11 cellular contexts compared by ENCODE assay signal in the genomic region with DNA sequence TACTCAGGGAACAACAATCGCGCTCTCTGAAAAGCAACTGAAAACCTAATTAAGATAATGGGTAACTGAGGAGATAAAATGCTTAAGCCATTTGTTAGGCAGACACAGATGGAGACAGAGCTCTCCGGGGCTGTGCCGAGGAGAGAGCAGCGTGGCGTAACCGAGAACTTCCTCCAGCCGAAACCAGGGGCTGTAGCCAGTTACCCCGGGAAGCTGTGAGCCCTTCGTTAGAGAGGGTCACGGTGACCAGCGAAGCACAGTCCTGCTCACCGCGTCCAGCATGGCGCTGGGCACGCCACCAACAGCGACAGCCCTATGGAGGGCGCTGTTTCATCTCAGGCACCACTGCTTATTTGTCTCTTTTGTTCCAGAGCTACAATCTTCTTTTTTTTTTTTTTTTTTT. TPM values are rescaled to one million over a fixed set of nuclear protein-coding genes. Genes with fewer than 3 reads are reported as not detected.
DNase-seq lines count a peak whose midpoint lies in the region; TF ChIP-seq lines count a peak whose summit lies in the region.
"Had no signal": no experiment of that assay in that cellular context is flagged by ENCODE, and none has a peak within 500 bp of the region (broad histone marks: within the 10 kb centered on the region; RNA-seq: fewer than 3 reads in every experiment).

No MANE protein-coding gene starts in this region.

- peaks cover 1 to 5% (median 3%) of the 10 kb centered on the region in 11 experiments; a peak in 19 of 22 replicates for H3K9me3 ChIP-seq in BLaER1 treated with 17β-estradiol and CSF1 and Interleukin-3, amounts not matched to agents 10 nM and 100 nM (replicated peaks in 1 of 11)
- H3K9me3 ChIP-seq in endodermal cell (ENCODE audit: control insufficient read depth, low read length) = peaks cover 6% of the 10 kb centered on the region
- H3K9me3 ChIP-seq in breast epithelium = peaks cover 0 to 4% of the 10 kb centered on the region in 2 donors

- peaks cover under 1% of the 10 kb centered on the region for H3K9me3 Mint-ChIP-seq in endodermal cell
- H3K9me3 Mint-ChIP-seq: T-helper 1 cell treated with Interleukin-12 subunit alpha and Interleukin-12 subunit beta and Interleukin-4 antibody, amounts not matched to agents 30 μg/mL and 1 μg/mL, for 36 hours had no signal

- no peak for TF ChIP-seq POLR2A in breast epithelium (IDR thresholded peaks at IDR 0.05)

- H3K4me3 Mint-ChIP-seq in endodermal cell = peak overlapping the region; percentile 28
- H3K4me3 Mint-ChIP-seq: activated naive CD8-positive, alpha-beta T cell; T-helper 1 cell treated with Interleukin-12 subunit alpha and Interleukin-12 subunit beta and Interleukin-4 antibody, amounts not matched to agents 30 μg/mL and 1 μg/mL, for 36 hours had no signal

- peaks cover 20% of the 10 kb centered on the region for H3K36me3 Mint-ChIP-seq in endodermal cell (ENCODE audit: low read depth)
- H3K36me3 Mint-ChIP-seq: activated naive CD8-positive, alpha-beta T cell had no signal

- peak overlapping the region; percentile 73 to 92 (median 86) for H3K4me2 ChIP-seq in BLaER1 treated with 17β-estradiol and CSF1 and Interleukin-3, amounts not matched to agents 10 nM and 100 nM

- 59 to 80% methylated on average over 10 to 18 of the region's 18 CpGs for WGBS in endodermal cell (ENCODE audit: insufficient coverage in 1 of 2, insufficient read length in 1 of 2), 2 experiments

- no peaks in the 10 kb centered on the region for H3K27me3 Mint-ChIP-seq in endodermal cell (ENCODE audit: insufficient read depth)

- peak overlapping the region; percentile 26 to 67 (median 50); a peak in 19 of 20 replicates for H3K4me3 ChIP-seq in BLaER1 treated with 17β-estradiol and CSF1 and Interleukin-3, amounts not matched to agents 10 nM and 100 nM
- H3K4me3 ChIP-seq in endodermal cell (ENCODE audit: low read length) (no peak overlapping the region), breast epithelium (no peak overlapping the region)

- DNase-seq in NCI-H1436 (lab: John Stamatoyannopoulos, UW) = peak; percentile 70
- peak; percentile 90 for DNase-seq in endodermal cell
- peak; percentile 12 for DNase-seq in midbrain (lab: John Stamatoyannopoulos, UW)
- DNase-seq in DMS 273 (lab: John Stamatoyannopoulos, UW; ENCODE audit: unreplicated experiment) = no peak
- no peak for DNase-seq in breast epithelium (ENCODE audit: low spot score in 2 of 2)
- no peak for DNase-seq in NCI-H446 treated with DMSO at 0.1 percent for 48 hours (lab: John Stamatoyannopoulos, UW)
- DNase-seq in NCI-H2196 (lab: John Stamatoyannopoulos, UW; ENCODE audit: unreplicated experiment) = no peak

- intact Hi-C loops in breast epithelium (cut with DNase I; ENCODE audit: low total_unique reads) = no loop called here

- peaks cover 0 to 11% (median 0%) of the 10 kb centered on the region in 11 experiments; a peak in 1 of 22 replicates for H3K27me3 ChIP-seq in BLaER1 treated with 17β-estradiol and CSF1 and Interleukin-3, amounts not matched to agents 10 nM and 100 nM
- H3K27me3 ChIP-seq in endodermal cell (ENCODE audit: control insufficient read depth, insufficient read depth, low read length, poor library complexity, severe bottlenecking) = no peaks in the 10 kb centered on the region
- H3K27me3 ChIP-seq in breast epithelium = no peaks in the 10 kb centered on the region

- peak overlapping the region; percentile 94 for H3K27ac Mint-ChIP-seq in endodermal cell
- H3K27ac Mint-ChIP-seq: activated naive CD8-positive, alpha-beta T cell; T-helper 1 cell treated with Interleukin-12 subunit alpha and Interleukin-12 subunit beta and Interleukin-4 antibody, amounts not matched to agents 30 μg/mL and 1 μg/mL, for 36 hours had no signal

- H3K36me3 ChIP-seq in BLaER1 treated with 17β-estradiol and CSF1 and Interleukin-3, amounts not matched to agents 10 nM and 100 nM = peaks cover 0 to 3% (median 0%) of the 10 kb centered on the region in 11 experiments; a peak in 2 of 22 replicates
- H3K36me3 ChIP-seq in endodermal cell (ENCODE audit: control insufficient read depth, insufficient read depth, low read length) (no peaks in the 10 kb centered on the region), breast epithelium (no peaks in the 10 kb centered on the region)

- H4K20me1 ChIP-seq in BLaER1 treated with 17β-estradiol and CSF1 and Interleukin-3, amounts not matched to agents 10 nM and 100 nM = no peaks in the 10 kb centered on the region

- TF ChIP-seq CTCF in endodermal cell (conservative IDR thresholded peaks at IDR 0.05) (peak; percentile 86), breast epithelium (IDR thresholded peaks at IDR 0.05) (no peak)

- peaks cover 17 to 41% (median 33%) of the 10 kb centered on the region in 10 experiments for H3K4me1 ChIP-seq in BLaER1 treated with 17β-estradiol and CSF1 and Interleukin-3, amounts not matched to agents 10 nM and 100 nM
- peaks cover 13% of the 10 kb centered on the region for H3K4me1 ChIP-seq in endodermal cell (ENCODE audit: control insufficient read depth, insufficient read depth, low read length)
- H3K4me1 ChIP-seq in breast epithelium = no peaks in the 10 kb centered on the region

- H3K27ac ChIP-seq in BLaER1 treated with 17β-estradiol and CSF1 and Interleukin-3, amounts not matched to agents 10 nM and 100 nM = peak overlapping the region in 8 of 11 experiments; percentile 45 to 67 (median 54); a peak in 16 of 22 replicates
- H3K27ac ChIP-seq in endodermal cell (ENCODE audit: low read depth, low read length) (no peak overlapping the region), breast epithelium (no peak overlapping the region)

- peaks cover 26% of the 10 kb centered on the region for H3K4me1 Mint-ChIP-seq in endodermal cell

- H3K9ac ChIP-seq in BLaER1 treated with 17β-estradiol and CSF1 and Interleukin-3, amounts not matched to agents 10 nM and 100 nM = peak overlapping the region; percentile 17 to 75 (median 65); a peak in 19 of 22 replicates
- no peak overlapping the region for H3K9ac ChIP-seq in endodermal cell (ENCODE audit: extremely low read depth, low read length, poor library complexity, severe bottlenecking)

RNA-seq across cellular contexts. Expression of a gene that starts 16.1 kb away (rescaled TPM):
- 1 to 10 TPM; 1.2 to 1.8 TPM for total RNA-seq in endodermal cell
- polyA plus RNA-seq in endodermal cell (2013, experiment 1 of 2) = 0.11 TPM
- 0.21 TPM for polyA plus RNA-seq in endodermal cell (2013, experiment 2 of 2)
- total RNA-seq in breast epithelium = under 1 TPM; 0.15 to 0.48 (median 0.33) TPM
- total RNA-seq: M059J had no signal

RNA-seq across cellular contexts. Expression of a gene that starts 37.8 kb away (rescaled TPM):
- 10 to 100 TPM; 34.9 to 47.6 TPM for total RNA-seq in endodermal cell
- polyA plus RNA-seq in endodermal cell (2013, experiment 1 of 2) = 15.4 TPM
- 17.9 TPM for polyA plus RNA-seq in endodermal cell (2013, experiment 2 of 2)
- 1 to 10 TPM; 4.4 to 8.5 (median 5.9) TPM for total RNA-seq in breast epithelium
- total RNA-seq: M059J had no signal

Comparison
In these comparisons a context has a peak if more than half of its experiments do, and no peak if none do; other contexts are left out.
1. H3K27ac ChIP-seq: peak in BLaER1 treated with 17β-estradiol and CSF1 and Interleukin-3, amounts not matched to agents 10 nM and 100 nM (8 of 11); none in endodermal cell (single experiment) and breast epithelium (0 of 2).
2. H3K4me3 ChIP-seq: peak in BLaER1 treated with 17β-estradiol and CSF1 and Interleukin-3, amounts not matched to agents 10 nM and 100 nM (10 of 10); none in endodermal cell (single experiment) and breast epithelium (0 of 3).
3. DNase-seq: peak in NCI-H1436 (single experiment), endodermal cell (single experiment) and midbrain (single experiment); none in DMS 273 (single experiment), breast epithelium (0 of 2), NCI-H446 treated with DMSO at 0.1 percent for 48 hours (single experiment) and NCI-H2196 (single experiment).